Comparison of ENCODE assay signal across 24 cellular contexts in the genomic region with DNA sequence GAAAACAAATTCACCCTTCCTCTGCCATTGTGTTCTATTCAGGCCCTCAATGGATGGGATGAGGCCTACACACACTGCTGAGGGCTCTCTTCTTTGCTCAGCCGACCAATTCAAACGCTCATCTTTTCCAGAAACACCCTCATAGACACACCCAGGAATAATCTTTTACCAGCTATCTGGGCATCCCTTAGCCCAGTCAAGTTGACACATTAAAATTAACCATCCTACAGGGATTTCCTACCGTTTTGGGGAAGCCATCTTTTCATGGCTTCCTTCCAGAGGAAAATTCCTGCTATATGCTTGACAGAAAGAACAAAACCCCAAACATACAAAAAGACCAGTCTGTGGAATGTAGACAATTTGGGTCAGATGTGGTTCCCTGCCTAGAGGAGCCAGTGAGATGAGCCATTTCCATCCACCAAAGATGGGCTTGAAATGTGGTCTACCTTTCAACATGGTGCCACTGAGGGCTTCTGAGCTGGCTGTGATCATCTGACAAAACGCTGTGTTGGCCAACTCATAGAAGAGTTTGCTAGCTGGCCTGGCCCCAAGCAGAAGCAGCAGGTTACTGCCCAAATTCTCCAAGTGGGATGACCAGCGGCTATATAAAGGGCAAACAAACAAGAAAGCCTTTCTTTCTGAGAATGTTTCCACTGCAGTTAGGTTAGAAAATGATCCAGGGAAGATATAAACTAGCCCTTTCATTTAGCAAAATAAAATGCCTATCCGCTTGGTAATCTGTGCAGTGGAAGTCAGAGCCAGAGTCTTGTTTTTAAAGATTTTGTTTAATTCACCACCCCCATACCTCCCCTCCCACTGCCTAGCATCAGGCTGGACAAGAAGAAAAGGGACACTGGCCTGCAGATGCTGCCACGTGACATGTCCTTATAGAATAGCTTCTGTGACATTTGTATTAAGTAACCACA.
A peak's percentile ranks its signal among the peaks of the same experiment; 100 is the strongest.
DNase-seq lines count a peak whose midpoint lies in the region; ATAC-seq, FAIRE-seq and TF ChIP-seq lines count a peak whose summit lies in the region.
"Had no signal": no experiment of that assay in that cellular context is flagged by ENCODE, and none has a peak within 500 bp of the region (broad histone marks: within the 10 kb centered on the region; RNA-seq: fewer than 3 reads in every experiment).

No MANE protein-coding gene starts in this region.

- H3K4me1 ChIP-seq in right atrium auricular region (peaks cover 0 to 11% of the 10 kb centered on the region in 2 donors), rectal smooth muscle tissue (ENCODE audit: control insufficient read depth, insufficient read depth, low read length) (no peaks in the 10 kb centered on the region), Peyer's patch (no peaks in the 10 kb centered on the region)
- H3K4me1 ChIP-seq: BLaER1, colonic mucosa had no signal

- ATAC-seq in Right ventricle myocardium inferior: peak; percentile 51
- ATAC-seq: activated T-helper 17 cell treated with anti-CD3 and anti-CD28 coated beads, Interleukin-2, amount 50 U/mL, for 72 hours; naive thymus-derived CD4-positive, alpha-beta T cell; stimulated activated naive B cell treated with anti-CD40 and anti-IgM and Interleukin-4, amounts not matched to agents 10 μg/mL and 1 μg/mL and 100 μg/mL, for 72 hours had no signal

- H3K27ac ChIP-seq in right atrium auricular region (peak overlapping the region in 1 of 2 donors; percentile 52), rectal smooth muscle tissue (ENCODE audit: low read depth, low read length) (peak overlapping the region; percentile 51), Peyer's patch (peak overlapping the region in 1 of 4 donors; percentile 5)
- H3K27ac ChIP-seq: BLaER1, colonic mucosa, ovary had no signal

- H3K4me3 ChIP-seq in right atrium auricular region (no peak overlapping the region), rectal smooth muscle tissue (ENCODE audit: low read length) (no peak overlapping the region), Peyer's patch (no peak overlapping the region)
- H3K4me3 ChIP-seq: BLaER1, colonic mucosa, ovary had no signal

- FAIRE-seq in HTR-8/SVneo (lab: Jason Lieb, UNC): no peak
- FAIRE-seq: D721Med, GM18507, TTC549 had no signal

- H3K9me3 ChIP-seq in right atrium auricular region: no peaks in the 10 kb centered on the region
- no peaks in the 10 kb centered on the region for H3K9me3 ChIP-seq in Peyer's patch
- H3K9me3 ChIP-seq: colonic mucosa, ovary had no signal

- intact Hi-C loops in Right ventricle myocardium inferior (cut with DNase I): no loop called here

- H3K36me3 ChIP-seq in right atrium auricular region (no peaks in the 10 kb centered on the region), rectal smooth muscle tissue (ENCODE audit: control insufficient read depth, insufficient read depth, low read length) (no peaks in the 10 kb centered on the region), Peyer's patch (no peaks in the 10 kb centered on the region)
- H3K36me3 ChIP-seq: BLaER1, colonic mucosa, ovary had no signal

- no peak for DNase-seq in Right ventricle myocardium inferior (ENCODE audit: missing footprints)
- no peak for DNase-seq in right atrium auricular region (ENCODE audit: low spot score)
- peak; percentile 94 for DNase-seq in foreskin melanocyte
- DNase-seq in Peyer's patch: no peak
- no peak for DNase-seq in HTR-8/SVneo (ENCODE audit: insufficient read length, low spot score)
- no peak for DNase-seq in NCI-H2171 (lab: John Stamatoyannopoulos, UW)
- DNase-seq in SK-N-DZ (ENCODE audit: low spot score): no peak
- DNase-seq: activated CD4-positive, alpha-beta T cell treated with anti-CD3 and anti-CD28 coated beads for 4 hours; activated naive CD8-positive, alpha-beta T cell treated with anti-CD3 and anti-CD28 coated beads for 36 hours; colonic mucosa; endodermal cell; H9; mesendoderm; naive thymus-derived CD4-positive, alpha-beta T cell; NCI-H1092 treated with DMSO at 0.1 percent for 48 hours; NCI-H524 treated with DMSO at 0.1 percent for 48 hours; ovary; stimulated activated naive B cell treated with anti-CD40 and anti-IgM and Interleukin-4, amounts not matched to agents 10 μg/mL and 1 μg/mL and 100 μg/mL, for 72 hours had no signal

- H3K9ac ChIP-seq in rectal smooth muscle tissue (ENCODE audit: low read length): no peak overlapping the region
- H3K9ac ChIP-seq: BLaER1 had no signal

- no peak for TF ChIP-seq POLR2A in Peyer's patch (IDR thresholded peaks at IDR 0.05)

- TF ChIP-seq CTCF in right atrium auricular region (IDR thresholded peaks at IDR 0.05) (no peak), Peyer's patch (IDR thresholded peaks at IDR 0.05) (no peak)

- H3K27me3 ChIP-seq in right atrium auricular region: no peaks in the 10 kb centered on the region
- H3K27me3 ChIP-seq in rectal smooth muscle tissue (ENCODE audit: control insufficient read depth, insufficient read depth, low read length): no peaks in the 10 kb centered on the region
- no peaks in the 10 kb centered on the region for H3K27me3 ChIP-seq in Peyer's patch
- H3K27me3 ChIP-seq: BLaER1, colonic mucosa, ovary had no signal
